In genomic region chr3:144875251-144875650, GRCh38 we compare ENCODE assay signal across 13 cellular contexts.
A peak's percentile ranks its signal among the peaks of the same experiment; 100 is the strongest.
DNase-seq lines count a peak whose midpoint lies in the region; TF ChIP-seq lines count a peak whose summit lies in the region.
"Had no signal": no experiment of that assay in that cellular context is flagged by ENCODE, and none has a peak within 500 bp of the region (broad histone marks: within the 10 kb centered on the region; RNA-seq: fewer than 3 reads in every experiment).

No MANE protein-coding gene starts in this region.

- H3K36me3 ChIP-seq in BJ (ENCODE audit: control insufficient read depth, insufficient read depth, low read length) = no peaks in the 10 kb centered on the region
- H3K36me3 ChIP-seq in SK-N-MC (ENCODE audit: insufficient read depth, low read length) = no peaks in the 10 kb centered on the region
- no peaks in the 10 kb centered on the region for H3K36me3 ChIP-seq in GM23248 (ENCODE audit: low read depth)

- CTCF ChIA-PET in BJ (lab: Yijun Ruan, JAX) = no interaction called here

- no peak overlapping the region for H2AFZ ChIP-seq in GM23248
- H2AFZ ChIP-seq: GM23338 had no signal

- no peaks in the 10 kb centered on the region for H3F3A ChIP-seq in GM23248 (ENCODE audit: insufficient read depth)

- no peak for TF ChIP-seq CTCF in BJ (IDR thresholded peaks at IDR 0.05; ENCODE audit: insufficient read depth, low read depth, low read length)
- no peak for TF ChIP-seq CTCF in astrocyte of the spinal cord (IDR thresholded peaks at IDR 0.05; ENCODE audit: low read depth, low read length)

- POLR2A ChIA-PET in BJ (lab: Charles Lee) = interaction anchor here (0.6 kb wide), 1 partner anchor 1041 kb away, joined by 3 read pairs; no protein-coding TSS in a partner anchor

- H3K4me1 ChIP-seq in GM23248 (ENCODE audit: insufficient read depth) = no peaks in the 10 kb centered on the region

- H3K4me2 ChIP-seq in GM23248 (ENCODE audit: unreplicated experiment) = no peak overlapping the region
- H3K4me2 ChIP-seq: GM23338, KMS-11 had no signal

- H3K27me3 ChIP-seq in BJ (ENCODE audit: control insufficient read depth, insufficient read depth, low read length) (no peaks in the 10 kb centered on the region), GM23248 (replicated peaks; ENCODE audit: insufficient read depth) (no peaks in the 10 kb centered on the region)

- no peaks in the 10 kb centered on the region for H4K20me1 ChIP-seq in GM23248 (ENCODE audit: insufficient read depth)

- H3K27ac ChIP-seq in SK-N-MC (peak overlapping the region; percentile 89), GM23248 (no peak overlapping the region)
- H3K27ac ChIP-seq: KMS-11 had no signal

- H3K4me3 ChIP-seq in BJ (ENCODE audit: low read depth, low read length) (no peak overlapping the region), SK-N-MC (peak overlapping the region; percentile 45), astrocyte of the spinal cord (ENCODE audit: low read depth, low read length) (no peak overlapping the region), GM23248 (no peak overlapping the region)
- H3K4me3 ChIP-seq: GM12878, GM23338 had no signal

- H3K9ac ChIP-seq in SK-N-MC (ENCODE audit: insufficient read length) = no peak overlapping the region
- H3K9ac ChIP-seq in GM23248 = no peak overlapping the region
- H3K9ac ChIP-seq: KMS-11 had no signal

- no peaks in the 10 kb centered on the region for H3K79me2 ChIP-seq in GM23248 (ENCODE audit: insufficient read depth)

- in situ Hi-C loops in astrocyte of the spinal cord (cut with HindIII; ENCODE audit: low sequenced_read_pairs) = no loop called here
- in situ Hi-C loops in GM23248 (cut with MboI) = no loop called here

- DNase-seq in BJ (ENCODE audit: low read depth) (peak; percentile 47), SK-N-MC (ENCODE audit: low read depth, low spot score) (peak; percentile 94), astrocyte of the spinal cord (ENCODE audit: low read depth, low spot score) (peak; percentile 14), DMS114 treated with DMSO at 0.1 percent for 48 hours (lab: John Stamatoyannopoulos, UW; ENCODE audit: unreplicated experiment) (no peak), GM23248 (no peak), DMS53 (lab: John Stamatoyannopoulos, UW) (no peak)
- no peak for DNase-seq in activated naive CD4-positive, alpha-beta T cell treated with anti-CD3 and anti-CD28 coated beads, Interleukin-2, amount 50 U/mL, for 16 hours
- DNase-seq: CD8-positive, alpha-beta T cell; COR-L47; H7 had no signal

- H3K9me3 ChIP-seq in SK-N-MC (ENCODE audit: low read depth, low read length) (no peaks in the 10 kb centered on the region; the same call in 1 of the 2 replicates), GM23248 (ENCODE audit: low read depth) (no peaks in the 10 kb centered on the region)

- H3K9me2 ChIP-seq in GM23248 (ENCODE audit: insufficient read depth) = no peaks in the 10 kb centered on the region

Comparison
In these comparisons a context has a peak if more than half of its experiments do, and no peak if none do; other contexts are left out.
1. DNase-seq: peak in BJ (single experiment), SK-N-MC (single experiment) and astrocyte of the spinal cord (single experiment); none in activated naive CD4-positive, alpha-beta T cell treated with anti-CD3 and anti-CD28 coated beads, Interleukin-2, amount 50 U/mL, for 16 hours (single experiment), DMS114 treated with DMSO at 0.1 percent for 48 hours (single experiment), GM23248 (single experiment) and DMS53 (single experiment).